Comparison of ENCODE assay signal across 1 cellular context in the genomic region with DNA sequence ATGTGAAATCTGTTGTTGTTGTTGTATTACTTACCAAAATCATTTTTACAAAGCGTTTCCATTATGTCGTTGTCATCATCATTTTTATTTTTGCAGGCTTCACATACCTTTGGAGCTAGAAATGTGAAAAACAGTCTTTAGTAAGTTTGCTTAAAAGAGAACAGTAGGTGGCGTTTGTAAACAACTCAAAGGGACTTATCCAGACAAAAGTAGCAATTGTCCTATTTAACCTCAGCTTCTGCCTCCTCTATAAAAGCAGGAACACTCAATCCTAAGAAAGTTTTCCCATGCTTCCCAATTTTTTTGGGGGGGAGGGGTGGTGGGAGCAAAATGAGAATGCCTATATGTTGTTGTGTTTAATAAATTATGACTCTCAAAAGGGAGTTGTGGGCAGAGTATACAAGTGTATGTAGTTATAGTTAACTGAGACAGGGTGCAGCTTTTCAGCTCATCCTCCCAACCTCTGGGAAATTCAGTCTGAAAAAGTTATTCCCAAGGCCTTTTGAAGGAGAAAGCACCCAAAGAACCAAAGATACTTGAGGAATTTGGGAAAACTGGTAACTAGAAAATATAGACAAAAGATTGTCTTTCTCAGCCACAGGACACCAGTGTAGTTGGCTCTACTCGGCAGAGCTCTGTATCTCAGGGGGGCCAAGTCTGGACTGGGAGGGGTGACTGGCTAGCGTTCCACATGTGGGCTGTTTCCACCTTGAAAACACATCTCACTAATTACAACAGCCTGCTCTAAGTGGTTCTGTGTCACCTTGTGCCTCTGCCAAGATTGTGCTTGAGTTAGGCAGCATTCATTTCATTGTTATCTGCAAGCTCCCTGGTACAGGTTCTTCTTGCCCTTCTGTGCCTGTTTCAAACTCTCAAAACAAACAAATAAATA.
TF ChIP-seq lines count a peak whose summit lies in the region.

No MANE protein-coding gene starts in this region.

TF ChIP-seq in WTC11, 78 proteins besides CTCF, POLR2A, EP300 and RAD21 (continued from another document):
- no peak for TF ChIP-seq ZNF121 (CRISPR knock-in tag; IDR thresholded peaks at IDR 0.05)
TF ChIP-seq in WTC11: peak in this region for 1.
